16 cellular contexts compared by ENCODE assay signal in genomic region chr1:218303176-218303575, GRCh38. TPM values are rescaled to one million over a fixed set of nuclear protein-coding genes. Genes with fewer than 3 reads are reported as not detected.
DNase-seq lines count a peak whose midpoint lies in the region; ATAC-seq, FAIRE-seq and TF ChIP-seq lines count a peak whose summit lies in the region.
"Had no signal": no experiment of that assay in that cellular context is flagged by ENCODE, and none has a peak within 500 bp of the region (broad histone marks: within the 10 kb centered on the region; RNA-seq: fewer than 3 reads in every experiment).

No MANE protein-coding gene starts in this region.

- H3K27me3 ChIP-seq in KMS-11 (ENCODE audit: insufficient read depth, low read depth), result no peaks in the 10 kb centered on the region
- no peaks in the 10 kb centered on the region for H3K27me3 ChIP-seq in K562 (ENCODE audit: control insufficient read depth in 2 of 2, insufficient read depth in 2 of 2, low read length in 2 of 2)
- H3K27me3 ChIP-seq in brain microvascular endothelial cell (replicated peaks), result no peaks in the 10 kb centered on the region
- H3K27me3 ChIP-seq in GM23248 (replicated peaks; ENCODE audit: insufficient read depth), result no peaks in the 10 kb centered on the region
- H3K27me3 ChIP-seq: BE2C had no signal

- POLR2A ChIA-PET in K562 (lab: Yijun Ruan, JAX), result interaction anchor here (1.5 to 1.9 kb wide), 2 partner anchors 9 to 12 kb away, joined by 4 to 8 read pairs; no protein-coding TSS in a partner anchor

- H3K4me2 ChIP-seq in KMS-11, result peak overlapping the region; percentile 38
- no peak overlapping the region for H3K4me2 ChIP-seq in K562 (ENCODE audit: insufficient read depth, low read length)
- H3K4me2 ChIP-seq in GM23248 (ENCODE audit: unreplicated experiment), result no peak overlapping the region
- H3K4me2 ChIP-seq: A549 had no signal

- H2AFZ ChIP-seq in KMS-11 (ENCODE audit: low read depth), result no peak overlapping the region
- no peak overlapping the region for H2AFZ ChIP-seq in K562 (ENCODE audit: low read depth, low read length)
- no peak overlapping the region for H2AFZ ChIP-seq in GM23248

- H3K4me1 ChIP-seq in KMS-11 (ENCODE audit: low read depth, poor library complexity, severe bottlenecking) (peaks cover 79% of the 10 kb centered on the region), K562 (replicated peaks in 1 of 2; ENCODE audit: control insufficient read depth in 2 of 2, insufficient read depth in 2 of 2, low read length in 2 of 2) (peaks cover 13 to 44% of the 10 kb centered on the region in 2 experiments), GM23248 (ENCODE audit: insufficient read depth) (peaks cover 11% of the 10 kb centered on the region)

- H3K27ac ChIP-seq in KMS-11 (no peak overlapping the region), K562 (ENCODE audit: extremely low read depth, low read depth, low read length) (peak overlapping the region; percentile 63; the same call in 2 of the 3 replicates), brain microvascular endothelial cell (no peak overlapping the region), GM23248 (no peak overlapping the region)
- H3K27ac ChIP-seq: A549, C4-2B had no signal

- H3K9ac ChIP-seq in KMS-11, result no peak overlapping the region
- H3K9ac ChIP-seq in K562 (ENCODE audit: insufficient read depth in 1 of 2, low read depth in 2 of 2, low read length in 2 of 2), result peak overlapping the region in 1 of 2 experiments; percentile 41; a peak in 1 of 4 replicates
- H3K9ac ChIP-seq in GM23248, result no peak overlapping the region

- H3K9me1 ChIP-seq in K562 (ENCODE audit: control insufficient read depth, insufficient read depth, low read length), result no peaks in the 10 kb centered on the region

- TF ChIP-seq RAD21 in K562 (CRISPR knock-in tag; conservative IDR thresholded peaks at IDR 0.05 in 1 of 2, IDR thresholded peaks at IDR 0.05 in 1 of 2), result no peak

- H3K79me2 ChIP-seq in KMS-11 (ENCODE audit: insufficient read depth, low read depth) (peaks cover 38% of the 10 kb centered on the region; the same call in 1 of the 2 replicates), K562 (ENCODE audit: control insufficient read depth, insufficient read depth, low read length) (peaks cover 86% of the 10 kb centered on the region), GM23248 (ENCODE audit: insufficient read depth) (peaks cover 40% of the 10 kb centered on the region)

- DNase-seq in K562 (ENCODE audit: extremely low read depth in 1 of 4, low spot score in 3 of 4) (no peak), brain microvascular endothelial cell (no peak), DMS153 treated with DMSO at 0.1 percent for 48 hours (lab: John Stamatoyannopoulos, UW; ENCODE audit: unreplicated experiment) (no peak), GM23248 (no peak)
- DNase-seq: BE2C; Caco-2; CD4-positive, alpha-beta memory T cell; GOT3; IMR-90; KG1 had no signal

- TF ChIP-seq CTCF in KMS-11 (conservative IDR thresholded peaks at IDR 0.05; ENCODE audit: low read depth, low read length) (no peak), K562 (IDR thresholded peaks at IDR 0.05 in 2 of 3, conservative IDR thresholded peaks at IDR 0.05 in 1 of 3; ENCODE audit: insufficient read depth in 2 of 3, low read depth in 1 of 3, low read length in 3 of 3) (no peak), brain microvascular endothelial cell (IDR thresholded peaks at IDR 0.05; ENCODE audit: low read depth, low read length, missing control alignments) (no peak)

- H4K20me1 ChIP-seq in KMS-11 (ENCODE audit: insufficient read depth) (peaks cover 15% of the 10 kb centered on the region; the same call in 1 of the 2 replicates), K562 (replicated peaks; ENCODE audit: control insufficient read depth, insufficient read depth, low read length) (no peaks in the 10 kb centered on the region), GM23248 (ENCODE audit: insufficient read depth) (no peaks in the 10 kb centered on the region)

- in situ Hi-C loops in K562 (cut with MboI) (no loop called here), brain microvascular endothelial cell (cut with HindIII; ENCODE audit: low pct_ligation_motif_present, low sequenced_read_pairs) (no loop called here), GM23248 (cut with MboI) (no loop called here)

- no peaks in the 10 kb centered on the region for H3F3A ChIP-seq in GM23248 (ENCODE audit: insufficient read depth)

- no peak for TF ChIP-seq EP300 in K562 (IDR thresholded peaks at IDR 0.05; ENCODE audit: low read length)

- H3K36me3 ChIP-seq in KMS-11 (ENCODE audit: insufficient read depth) (no peaks in the 10 kb centered on the region), K562 (ENCODE audit: control insufficient read depth, insufficient read depth, low read length) (peaks cover 52% of the 10 kb centered on the region), brain microvascular endothelial cell (replicated peaks) (no peaks in the 10 kb centered on the region), GM23248 (ENCODE audit: low read depth) (peaks cover 12% of the 10 kb centered on the region; the same call in 1 of the 2 replicates)

- FAIRE-seq in K562 (lab: Jason Lieb, UNC), result no peak
- FAIRE-seq: A549, GM12891 had no signal

- peak; percentile 77 for ATAC-seq in HG02610 (IDR thresholded peaks at IDR 0.05; ENCODE audit: unreplicated experiment)
- ATAC-seq in K562, result no peak
- ATAC-seq: A549, HCT116 had no signal

- CTCF ChIA-PET in K562 (lab: Yijun Ruan, JAX; ENCODE audit: low intra/inter-chr PET ratio), result interaction anchor here (0.7 kb wide), 1 partner anchor 260 kb away, joined by 3 read pairs; no protein-coding TSS in a partner anchor

- H3K9me2 ChIP-seq in GM23248 (ENCODE audit: insufficient read depth), result no peaks in the 10 kb centered on the region

- no peaks in the 10 kb centered on the region for H3K9me3 ChIP-seq in K562 (replicated peaks; ENCODE audit: control insufficient read depth, insufficient read depth, low read depth, low read length)
- H3K9me3 ChIP-seq in GM23248 (ENCODE audit: low read depth), result no peaks in the 10 kb centered on the region
- H3K9me3 ChIP-seq: A549, BE2C, Caco-2 had no signal

- no peak for TF ChIP-seq POLR2A in K562 (conservative IDR thresholded peaks at IDR 0.05)

- intact Hi-C loops in K562 (cut with micrococcal nuclease), result loop anchor here (10.0 kb wide), 1 partner anchor 872 kb away; the partner anchor contains the start of gene LYPLAL1

- no TSS peak for BruUV-seq in K562 (replicated peaks; lab: Mats Ljungman, UMichigan)

- H3K4me3 ChIP-seq in KMS-11 (IDR thresholded peaks at IDR 0.05; ENCODE audit: insufficient read depth, low read depth, low read length), result peak overlapping the region; percentile 23
- no peak overlapping the region for H3K4me3 ChIP-seq in K562
- H3K4me3 ChIP-seq in brain microvascular endothelial cell (ENCODE audit: low read depth, low read length), result no peak overlapping the region
- H3K4me3 ChIP-seq in GM23248, result no peak overlapping the region
- H3K4me3 ChIP-seq: A549 had no signal

RNA-seq across cellular contexts. Expression of gene RRP15, which starts 18.1 kb away (rescaled TPM):
- 7.8 and 25.2 TPM in 2 replicates for total RNA-seq in K562 (2011; cell fraction: chromatin; rRNA removed; ENCODE audit: low replicate concordance)
- total RNA-seq in K562 (2011; cell fraction: nucleolus; rRNA removed), result 4.5 TPM in 2 replicates
- total RNA-seq in K562 (2011; cell fraction: nucleoplasm; rRNA removed), result 10.2 and 16.1 TPM in 2 replicates
- 14.8 and 17.5 TPM in 2 replicates for total RNA-seq in K562 (2014; rRNA removed)
- total RNA-seq in K562 (2014; rRNA removed; fragmentation: Illumina TruSeq; extraction: Trizol), result 58.1 and 72.6 TPM in 2 replicates
- 35.8 and 36.9 TPM in 2 replicates for total RNA-seq in K562 (2015; rRNA removed; fragmentation: Illumina TruSeq; extraction: Trizol)
- total RNA-seq in K562 (2021), result 42.1 and 42.9 TPM in 2 replicates
- polyA plus RNA-seq in K562 (2011; rRNA removed), result 6.5 and 9.5 TPM in 2 replicates
- 1.2 and 2.4 TPM in 2 replicates for polyA plus RNA-seq in K562 (2011; cell fraction: cytosol; rRNA removed)
- polyA plus RNA-seq in K562 (2011; cell fraction: nucleus; rRNA removed), result 2.6 and 2.9 TPM in 2 replicates
- 10.1 and 17.9 TPM in 2 replicates for polyA plus RNA-seq in K562 (2012)
- polyA plus RNA-seq in K562 (2014; fragmentation: Illumina TruSeq; extraction: Trizol), result 16.0 and 20.1 TPM in 2 replicates
- 10 to 100 TPM; 29.3 to 54.8 TPM for polyA plus RNA-seq in K562 (2014; fragmentation: Nextera tagmentation; extraction: Ambion mirVana)
- polyA plus RNA-seq in K562 (2014; rRNA removed), result 9.2 and 12.5 TPM in 2 replicates
- polyA minus RNA-seq in K562 (2011; rRNA and poly(A)+ RNA removed), result 15.9 and 16.6 TPM in 2 replicates
- 3.5 and 7.6 TPM in 2 replicates for polyA minus RNA-seq in K562 (2011; cell fraction: cytosol; rRNA and poly(A)+ RNA removed)
- 5.8 and 13.2 TPM in 2 replicates for polyA minus RNA-seq in K562 (2011; cell fraction: nucleus; rRNA and poly(A)+ RNA removed)
- 4.6 and 5.4 TPM in 2 replicates for total RNA-seq in GM23248 (2014; rRNA removed; shearing (Covaris generic))
- polyA plus RNA-seq in GM23248 (2016; fragmentation: Nextera tagmentation; extraction: Ambion mirVana), result 24.0 and 25.5 TPM in 2 replicates

RNA-seq across cellular contexts. Expression of gene TGFB2, which starts 42.0 kb away (rescaled TPM):
- total RNA-seq in K562 (2011; cell fraction: chromatin; rRNA removed; ENCODE audit: low replicate concordance), result 0.09 TPM in 1 of 2 replicates, not detected in the other
- not detected in 2 replicates for total RNA-seq in K562 (2011; cell fraction: nucleolus; rRNA removed)
- 0.99 TPM in 1 of 2 replicates, not detected in the other for total RNA-seq in K562 (2011; cell fraction: nucleoplasm; rRNA removed)
- 0.04 and 0.41 TPM in 2 replicates for total RNA-seq in K562 (2014; rRNA removed)
- 0.11 TPM in 1 of 2 replicates, not detected in the other for total RNA-seq in K562 (2014; rRNA removed; fragmentation: Illumina TruSeq; extraction: Trizol)
- total RNA-seq in K562 (2015; rRNA removed; fragmentation: Illumina TruSeq; extraction: Trizol), result 0.04 and 0.14 TPM in 2 replicates
- total RNA-seq in K562 (2021), result 0.04 and 0.11 TPM in 2 replicates
- polyA plus RNA-seq in K562 (2011; rRNA removed), result 0.03 and 0.14 TPM in 2 replicates
- polyA plus RNA-seq in K562 (2011; cell fraction: cytosol; rRNA removed), result 0.01 TPM in 1 of 2 replicates, not detected in the other
- polyA plus RNA-seq in K562 (2011; cell fraction: nucleus; rRNA removed), result 0.20 and 0.36 TPM in 2 replicates
- polyA plus RNA-seq in K562 (2012), result 0.07 and 0.17 TPM in 2 replicates
- 0.04 TPM in 1 of 2 replicates, not detected in the other for polyA plus RNA-seq in K562 (2014; fragmentation: Illumina TruSeq; extraction: Trizol)
- polyA plus RNA-seq in K562 (2014; fragmentation: Nextera tagmentation; extraction: Ambion mirVana), result not detected
- polyA plus RNA-seq in K562 (2014; rRNA removed), result not detected in 2 replicates
- polyA minus RNA-seq in K562 (2011; rRNA and poly(A)+ RNA removed), result 0.14 TPM in 1 of 2 replicates, not detected in the other
- polyA minus RNA-seq in K562 (2011; cell fraction: cytosol; rRNA and poly(A)+ RNA removed), result not detected in 2 replicates
- polyA minus RNA-seq in K562 (2011; cell fraction: nucleus; rRNA and poly(A)+ RNA removed), result 0.13 and 0.22 TPM in 2 replicates
- 0.51 and 0.97 TPM in 2 replicates for total RNA-seq in GM23248 (2014; rRNA removed; shearing (Covaris generic))
- 1.3 and 2.0 TPM in 2 replicates for polyA plus RNA-seq in GM23248 (2016; fragmentation: Nextera tagmentation; extraction: Ambion mirVana)
- total RNA-seq: CD4-positive, alpha-beta memory T cell had no signal
- polyA plus RNA-seq: CD4-positive, alpha-beta memory T cell had no signal
